In the genomic region with DNA sequence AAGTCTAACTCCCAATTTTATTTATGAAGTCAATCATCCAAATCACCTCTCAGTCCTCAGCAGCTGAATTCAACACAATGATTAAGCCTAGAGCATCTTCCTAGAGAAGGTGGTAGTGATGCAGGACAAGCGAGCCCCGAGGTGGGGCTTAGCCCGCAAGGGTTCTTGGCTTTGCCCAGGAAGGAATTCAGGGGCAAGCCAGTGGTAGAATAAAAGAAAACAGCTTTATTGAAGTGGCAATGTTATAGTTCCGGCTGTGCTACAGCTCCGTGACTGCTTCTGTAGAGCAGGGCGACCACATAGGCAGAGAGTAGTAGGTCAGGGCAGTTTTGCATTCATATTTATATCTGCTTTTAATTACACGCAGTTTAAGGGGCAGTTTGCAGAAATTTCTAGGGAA, we compare ENCODE assay signal across 21 cellular contexts. TPM values are rescaled to one million over a fixed set of nuclear protein-coding genes. Genes with fewer than 3 reads are reported as not detected.
DNase-seq lines count a peak whose midpoint lies in the region; ATAC-seq and TF ChIP-seq lines count a peak whose summit lies in the region.
"Had no signal": no experiment of that assay in that cellular context is flagged by ENCODE, and none has a peak within 500 bp of the region (broad histone marks: within the 10 kb centered on the region; RNA-seq: fewer than 3 reads in every experiment).

No MANE protein-coding gene starts in this region.

- peak overlapping the region; percentile 65 for H3K4me3 Mint-ChIP-seq in activated CD4-positive, alpha-beta T cell treated with anti-CD3 and anti-CD28 coated beads for 36 hours
- peak overlapping the region; percentile 59 for H3K4me3 Mint-ChIP-seq in CD8-positive, alpha-beta T cell
- H3K4me3 Mint-ChIP-seq in activated T-cell treated with anti-CD3 and anti-CD28 coated beads, Interleukin-2, amount 50 U/mL, for 72 hours, result peak overlapping the region; percentile 81 to 94
- peak overlapping the region in 6 of 8 donors; percentile 66 to 90 (median 75) for H3K4me3 Mint-ChIP-seq in naive B cell

- peaks cover 85% of the 10 kb centered on the region for H3K4me1 Mint-ChIP-seq in activated CD4-positive, alpha-beta T cell treated with anti-CD3 and anti-CD28 coated beads for 36 hours
- peaks cover 52% of the 10 kb centered on the region for H3K4me1 Mint-ChIP-seq in CD8-positive, alpha-beta T cell (ENCODE audit: low read depth)
- peaks cover 98% of the 10 kb centered on the region for H3K4me1 Mint-ChIP-seq in activated T-cell treated with anti-CD3 and anti-CD28 coated beads, Interleukin-2, amount 50 U/mL, for 72 hours (ENCODE audit: low read depth)
- H3K4me1 Mint-ChIP-seq in naive B cell, result peaks cover 43 to 55% (median 50%) of the 10 kb centered on the region in 3 donors

- H3K27me3 Mint-ChIP-seq in activated CD4-positive, alpha-beta T cell treated with anti-CD3 and anti-CD28 coated beads for 36 hours, result no peaks in the 10 kb centered on the region
- no peaks in the 10 kb centered on the region for H3K27me3 Mint-ChIP-seq in CD8-positive, alpha-beta T cell (ENCODE audit: low read depth)
- H3K27me3 Mint-ChIP-seq in activated T-cell treated with anti-CD3 and anti-CD28 coated beads, Interleukin-2, amount 50 U/mL, for 72 hours (ENCODE audit: low read depth), result no peaks in the 10 kb centered on the region
- no peaks in the 10 kb centered on the region for H3K27me3 Mint-ChIP-seq in naive B cell

- H3K9me3 Mint-ChIP-seq in activated CD4-positive, alpha-beta T cell treated with anti-CD3 and anti-CD28 coated beads for 36 hours (ENCODE audit: low read depth), result no peaks in the 10 kb centered on the region
- peaks cover 3% of the 10 kb centered on the region for H3K9me3 Mint-ChIP-seq in CD8-positive, alpha-beta T cell
- no peaks in the 10 kb centered on the region for H3K9me3 Mint-ChIP-seq in activated T-cell treated with anti-CD3 and anti-CD28 coated beads, Interleukin-2, amount 50 U/mL, for 72 hours
- no peaks in the 10 kb centered on the region for H3K9me3 Mint-ChIP-seq in naive B cell

- CTCF ChIA-PET in activated CD4-positive, alpha-beta T cell treated with anti-CD3 and anti-CD28 coated beads for 36 hours (lab: Charles Lee), result interaction anchor here (1.5 kb wide), 1 partner anchor 43 kb away, joined by 9 read pairs; no protein-coding TSS in a partner anchor
- CTCF ChIA-PET in CD8-positive, alpha-beta T cell (lab: Charles Lee), result interaction anchor here (1.0 to 3.6 kb wide), 4 partner anchors 10 to 107 kb away, joined by 3 to 12 read pairs (median 6); no protein-coding TSS in a partner anchor

- no peaks in the 10 kb centered on the region for H3K36me3 ChIP-seq in CD8-positive, alpha-beta T cell (ENCODE audit: insufficient read depth, low read length)
- H3K36me3 ChIP-seq: ascending aorta, gastrocnemius medialis, left lung, SJSA1, uterus had no signal

- H3K4me3 ChIP-seq in CD8-positive, alpha-beta T cell (ENCODE audit: low read depth, low read length), result no peak overlapping the region
- H3K4me3 ChIP-seq: ascending aorta, gastrocnemius medialis, left lung, SJSA1, smooth muscle cell, uterus had no signal

- no peak for DNase-seq in activated CD4-positive, alpha-beta T cell treated with anti-CD3 and anti-CD28 coated beads for 36 hours
- no peak for DNase-seq in activated CD4-positive, alpha-beta T cell treated with anti-CD3 and anti-CD28 coated beads, Interleukin-2, amount 50 U/mL, for 1 hour
- DNase-seq in CD8-positive, alpha-beta T cell, result peak in 1 of 7 experiments; percentile 49
- peak in 1 of 2 donors; percentile 0 for DNase-seq in activated T-cell treated with anti-CD3 and anti-CD28 coated beads, Interleukin-2, amount 50 U/mL, for 72 hours
- DNase-seq in naive B cell (no peak), DMS79 treated with DMSO at 0.1 percent for 48 hours (lab: John Stamatoyannopoulos, UW) (no peak), iPS-NIHi11 (ENCODE audit: low spot score) (no peak)
- DNase-seq in activated CD4-positive, CD25-positive, alpha-beta regulatory T cell (lab: John Stamatoyannopoulos, UW), result no peak
- DNase-seq: gastrocnemius medialis; left lung; NCI-H1694; NCI-H446 treated with DMSO at 0.1 percent for 48 hours; stimulated activated naive CD4-positive, alpha-beta T cell; uterus had no signal

- TF ChIP-seq CTCF in CD8-positive, alpha-beta T cell (IDR thresholded peaks at IDR 0.05), result no peak

- H3K36me3 Mint-ChIP-seq in activated CD4-positive, alpha-beta T cell treated with anti-CD3 and anti-CD28 coated beads for 36 hours (ENCODE audit: low read depth), result peaks cover 94% of the 10 kb centered on the region
- no peaks in the 10 kb centered on the region for H3K36me3 Mint-ChIP-seq in CD8-positive, alpha-beta T cell
- H3K36me3 Mint-ChIP-seq in activated T-cell treated with anti-CD3 and anti-CD28 coated beads, Interleukin-2, amount 50 U/mL, for 72 hours (ENCODE audit: insufficient read depth in 2 of 2), result peaks cover 32 to 73% of the 10 kb centered on the region in 2 donors
- H3K36me3 Mint-ChIP-seq in naive B cell, result no peaks in the 10 kb centered on the region
- H3K36me3 Mint-ChIP-seq: CD14-positive monocyte had no signal

- intact Hi-C loops in activated CD4-positive, alpha-beta T cell treated with anti-CD3 and anti-CD28 coated beads for 36 hours (cut with DNase I, micrococcal nuclease), result loop anchor here in 1 of 2 experiments (2.0 kb wide), 1 partner anchor 15 kb away; no protein-coding TSS in a partner anchor
- intact Hi-C loops in CD8-positive, alpha-beta T cell (cut with DNase I, micrococcal nuclease), result no loop called here

- H3K4me1 ChIP-seq in CD8-positive, alpha-beta T cell (ENCODE audit: insufficient read depth, low read length), result peaks cover 33% of the 10 kb centered on the region
- H3K4me1 ChIP-seq: ascending aorta, gastrocnemius medialis, left lung, SJSA1, uterus had no signal

- H3K27ac ChIP-seq in CD8-positive, alpha-beta T cell (ENCODE audit: low read depth, low read length), result no peak overlapping the region
- H3K27ac ChIP-seq: ascending aorta, epithelial cell of prostate, gastrocnemius medialis, left lung, SJSA1, uterus had no signal

- POLR2A ChIA-PET in activated CD4-positive, alpha-beta T cell treated with anti-CD3 and anti-CD28 coated beads for 36 hours (lab: Charles Lee), result interaction anchor here (0.7 kb wide), 1 partner anchor 68 kb away, joined by 3 read pairs; no protein-coding TSS in a partner anchor
- POLR2A ChIA-PET in CD8-positive, alpha-beta T cell (lab: Charles Lee), result no interaction called here

- peak overlapping the region; percentile 94 for H3K27ac Mint-ChIP-seq in activated CD4-positive, alpha-beta T cell treated with anti-CD3 and anti-CD28 coated beads for 36 hours
- H3K27ac Mint-ChIP-seq in CD8-positive, alpha-beta T cell, result no peak overlapping the region
- H3K27ac Mint-ChIP-seq in activated T-cell treated with anti-CD3 and anti-CD28 coated beads, Interleukin-2, amount 50 U/mL, for 72 hours, result peak overlapping the region; percentile 99
- peak overlapping the region in 4 of 6 donors; percentile 11 to 83 (median 64) for H3K27ac Mint-ChIP-seq in naive B cell
- H3K27ac Mint-ChIP-seq: CD14-positive monocyte had no signal

- no peak for ATAC-seq in activated CD4-positive, alpha-beta T cell treated with anti-CD3 and anti-CD28 coated beads for 36 hours
- ATAC-seq in CD8-positive, alpha-beta T cell, result peak; percentile 44
- ATAC-seq in activated T-cell treated with anti-CD3 and anti-CD28 coated beads, Interleukin-2, amount 50 U/mL, for 72 hours (replicated peaks in 1 of 2), result no peak
- ATAC-seq in naive B cell (ENCODE audit: low read depth in 2 of 2), result peak; percentile 42 to 58
- ATAC-seq: gastrocnemius medialis, left lung had no signal

- H3K27me3 ChIP-seq in CD8-positive, alpha-beta T cell (ENCODE audit: insufficient read depth, low read length), result no peaks in the 10 kb centered on the region
- H3K27me3 ChIP-seq: ascending aorta, left lung, uterus had no signal

- no peaks in the 10 kb centered on the region for H3K9me3 ChIP-seq in CD8-positive, alpha-beta T cell (ENCODE audit: low read length)
- H3K9me3 ChIP-seq: ascending aorta, gastrocnemius medialis, left lung, SJSA1, uterus had no signal

RNA-seq across cellular contexts. Expression of gene IL2RA, which starts 18.1 kb away (rescaled TPM):
- total RNA-seq in activated CD4-positive, alpha-beta T cell treated with anti-CD3 and anti-CD28 coated beads for 36 hours, result 100 to 1,000 TPM; 659 to 980 TPM
- total RNA-seq in CD8-positive, alpha-beta T cell, result 1 to 10 TPM; 1.8 to 2.5 TPM
- total RNA-seq in activated T-cell treated with anti-CD3 and anti-CD28 coated beads, Interleukin-2, amount 50 U/mL, for 72 hours, result 1,000 to 10,000 TPM in 1 of 2 donors, 100 to 1,000 TPM in 1; 848 to 1,110 TPM
- polyA plus RNA-seq in naive B cell (ENCODE audit: low read depth in 6 of 6), result 1 to 10 TPM; 1.8 to 9.2 (median 4.7) TPM
- total RNA-seq: A172, ascending aorta, MCF 10A, SJSA1, smooth muscle cell had no signal
- polyA plus RNA-seq: smooth muscle cell had no signal

RNA-seq across cellular contexts. Expression of gene RBM17, which starts 44.8 kb away (rescaled TPM):
- total RNA-seq in activated CD4-positive, alpha-beta T cell treated with anti-CD3 and anti-CD28 coated beads for 36 hours, result 100 to 1,000 TPM; 206 to 246 TPM
- total RNA-seq in CD8-positive, alpha-beta T cell, result 100 to 1,000 TPM; 151 to 160 TPM
- 100 to 1,000 TPM; 156 to 200 TPM for total RNA-seq in activated T-cell treated with anti-CD3 and anti-CD28 coated beads, Interleukin-2, amount 50 U/mL, for 72 hours
- 100 to 1,000 TPM in 1 of 6 donors, 10 to 100 TPM in 5; 50.4 to 118 (median 89.6) TPM for polyA plus RNA-seq in naive B cell (ENCODE audit: low read depth in 6 of 6)

Comparison
In these comparisons a context has a peak if more than half of its experiments do, and no peak if none do; other contexts are left out.
1. ATAC-seq: peak in CD8-positive, alpha-beta T cell (single experiment) and naive B cell (2 of 2); none in activated CD4-positive, alpha-beta T cell treated with anti-CD3 and anti-CD28 coated beads for 36 hours (single experiment) and activated T-cell treated with anti-CD3 and anti-CD28 coated beads, Interleukin-2, amount 50 U/mL, for 72 hours (0 of 2).
2. RNA of gene IL2RA, which starts 18.1 kb away (total RNA-seq): 848 to 1,110 TPM in activated T-cell treated with anti-CD3 and anti-CD28 coated beads, Interleukin-2, amount 50 U/mL, for 72 hours and 659 to 980 TPM in activated CD4-positive, alpha-beta T cell treated with anti-CD3 and anti-CD28 coated beads for 36 hours; 1.8 to 2.5 TPM in CD8-positive, alpha-beta T cell; every median in the first group is over 100 times any median in the second.
3. Peak in every context shown above with its lines, with median percentiles within 50 percentile points of each other: H3K4me3 Mint-ChIP-seq.